8 cellular contexts compared by ENCODE assay signal in the genomic region with DNA sequence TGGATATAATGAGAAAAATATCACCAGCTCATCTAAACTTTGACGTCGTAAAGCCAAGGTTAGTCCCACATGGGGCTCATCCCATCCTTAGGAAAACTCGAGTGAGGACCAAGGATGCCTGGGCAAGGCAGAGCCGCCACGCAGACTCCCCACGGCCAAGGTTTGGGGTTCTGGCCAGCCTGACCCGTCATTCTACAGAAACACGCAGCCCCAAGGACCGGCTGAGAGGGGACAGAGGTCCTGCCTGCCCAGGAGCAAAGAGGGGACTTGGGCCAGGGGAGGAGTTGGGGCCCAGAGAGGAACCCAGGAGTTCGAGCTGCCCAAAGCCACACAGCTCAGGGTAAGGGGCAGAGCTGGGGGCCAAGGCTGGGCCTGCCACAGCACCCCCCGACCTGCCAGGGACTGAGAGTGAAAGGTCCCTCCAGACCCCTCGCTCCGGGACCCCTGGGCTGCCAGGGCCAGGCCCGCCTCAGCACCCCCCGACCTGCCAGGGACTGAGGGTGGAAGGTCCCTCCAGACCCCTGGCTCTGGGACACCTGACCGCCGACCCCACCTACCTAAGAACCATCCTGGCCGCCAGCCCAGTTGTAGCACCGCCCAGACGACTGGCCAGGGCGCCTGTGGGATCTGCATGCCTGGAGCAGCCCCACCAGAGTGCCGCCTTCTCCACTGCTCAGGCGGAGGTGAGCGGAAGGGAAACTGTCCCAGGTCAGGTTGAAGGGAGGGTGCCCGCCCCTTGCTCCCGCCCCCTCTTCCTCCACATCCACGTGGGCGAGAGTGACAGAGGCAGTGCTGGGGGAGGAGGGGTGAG. TPM values are rescaled to one million over a fixed set of nuclear protein-coding genes. Genes with fewer than 3 reads are reported as not detected.
DNase-seq lines count a peak whose midpoint lies in the region; ATAC-seq and TF ChIP-seq lines count a peak whose summit lies in the region.

A gene (minus strand): TSS at position 689 of the 811 bp plus-strand sequence. CDS start 56 bp downstream, at position 633.

- H3K4me3 ChIP-seq in CD4-positive, CD25-positive, alpha-beta regulatory T cell (ENCODE audit: low read depth, low read length) = peak within 1 kb of the TSS; percentile 66
- H3K4me3 ChIP-seq in GM23248 (peak within 1 kb of the TSS; percentile 49), rectal smooth muscle tissue (ENCODE audit: low read length) (peak within 1 kb of the TSS; percentile 25)

- H3K27me3 ChIP-seq in CD4-positive, CD25-positive, alpha-beta regulatory T cell (ENCODE audit: control insufficient read depth, insufficient read depth, low read length) = no peaks in the 10 kb centered on the region
- H3K27me3 ChIP-seq in GM23248 (replicated peaks; ENCODE audit: insufficient read depth) = no peaks in the 10 kb centered on the region
- H3K27me3 ChIP-seq in rectal smooth muscle tissue (ENCODE audit: control insufficient read depth, insufficient read depth, low read length) = peaks cover 3% of the 10 kb centered on the region

- no peaks in the 10 kb centered on the region for H4K20me1 ChIP-seq in GM23248 (ENCODE audit: insufficient read depth)

- H3K36me3 Mint-ChIP-seq in CD4-positive, CD25-positive, alpha-beta regulatory T cell = no peaks in the 10 kb centered on the region
- peaks cover 5% of the 10 kb centered on the region for H3K36me3 Mint-ChIP-seq in endothelial cell (ENCODE audit: low read depth, unreplicated experiment)

- peaks cover 48% of the 10 kb centered on the region for H3K4me1 ChIP-seq in CD4-positive, CD25-positive, alpha-beta regulatory T cell (ENCODE audit: control insufficient read depth, insufficient read depth, low read length, poor library complexity, severe bottlenecking)
- H3K4me1 ChIP-seq in GM23248 (ENCODE audit: insufficient read depth) = peaks cover 5% of the 10 kb centered on the region; the same call in 1 of the 2 replicates
- H3K4me1 ChIP-seq in rectal smooth muscle tissue (ENCODE audit: control insufficient read depth, insufficient read depth, low read length) = peaks cover 2% of the 10 kb centered on the region

- TF ChIP-seq CTCF in endothelial cell (IDR thresholded peaks at IDR 0.05; ENCODE audit: unreplicated experiment) = no peak

- H2AFZ ChIP-seq in GM23248 = peak within 1 kb of the TSS; percentile 68

- peaks cover 0 to 2% (median 0%) of the 10 kb centered on the region in 7 donors for H3K9me3 Mint-ChIP-seq in CD4-positive, CD25-positive, alpha-beta regulatory T cell
- H3K9me3 Mint-ChIP-seq in endothelial cell (ENCODE audit: unreplicated experiment) = no peaks in the 10 kb centered on the region

- in situ Hi-C loops in GM23248 (cut with MboI) = no loop called here

- H3F3A ChIP-seq in GM23248 (ENCODE audit: insufficient read depth) = no peaks in the 10 kb centered on the region

- no peaks in the 10 kb centered on the region for H3K9me2 ChIP-seq in GM23248 (ENCODE audit: insufficient read depth)

- H3K36me3 ChIP-seq in CD4-positive, CD25-positive, alpha-beta regulatory T cell (ENCODE audit: control insufficient read depth, insufficient read depth, low read length) = no peaks in the 10 kb centered on the region
- H3K36me3 ChIP-seq in GM23248 (ENCODE audit: low read depth) (no peaks in the 10 kb centered on the region), rectal smooth muscle tissue (ENCODE audit: control insufficient read depth, insufficient read depth, low read length) (no peaks in the 10 kb centered on the region)

- peak within 1 kb of the TSS; percentile 55 for H3K9ac ChIP-seq in GM23248
- H3K9ac ChIP-seq in rectal smooth muscle tissue (ENCODE audit: low read length) = no peak within 1 kb of the TSS

- H3K4me3 Mint-ChIP-seq in CD4-positive, CD25-positive, alpha-beta regulatory T cell = peak within 1 kb of the TSS; percentile 85 to 98 (median 95)
- no peak within 1 kb of the TSS for H3K4me3 Mint-ChIP-seq in endothelial cell (ENCODE audit: unreplicated experiment)

- 78 to 79% methylated on average over 21 to 28 of the region's 28 CpGs for WGBS in GM23248 (ENCODE audit: low coverage in 1 of 2, low lambda C conversion rate in 2 of 2, missing lambda C conversion rate in 2 of 2), 2 experiments

- H3K4me2 ChIP-seq in GM23248 (ENCODE audit: unreplicated experiment) = peak within 1 kb of the TSS; percentile 57

- H3K9me3 ChIP-seq in CD4-positive, CD25-positive, alpha-beta regulatory T cell (ENCODE audit: control insufficient read depth in 2 of 2, low read length in 2 of 2) = no peaks in the 10 kb centered on the region
- H3K9me3 ChIP-seq in GM23248 (ENCODE audit: low read depth) = no peaks in the 10 kb centered on the region

- H3K27ac Mint-ChIP-seq in CD4-positive, CD25-positive, alpha-beta regulatory T cell = peak within 1 kb of the TSS; percentile 90 to 97 (median 94)
- H3K27ac Mint-ChIP-seq in endothelial cell (ENCODE audit: unreplicated experiment) = no peak within 1 kb of the TSS

- peak within 1 kb of the TSS; percentile 62 for H3K27ac ChIP-seq in CD4-positive, CD25-positive, alpha-beta regulatory T cell (ENCODE audit: insufficient read depth, low read length, poor library complexity, severe bottlenecking)
- H3K27ac ChIP-seq in GM23248 (no peak within 1 kb of the TSS), rectal smooth muscle tissue (ENCODE audit: low read depth, low read length) (peak within 1 kb of the TSS; percentile 24)

- no peaks in the 10 kb centered on the region for H3K27me3 Mint-ChIP-seq in CD4-positive, CD25-positive, alpha-beta regulatory T cell
- peaks cover 7% of the 10 kb centered on the region for H3K27me3 Mint-ChIP-seq in endothelial cell (ENCODE audit: unreplicated experiment)

- H3K79me2 ChIP-seq in GM23248 (ENCODE audit: insufficient read depth) = no peaks in the 10 kb centered on the region

- peak; percentile 65 to 69 for ATAC-seq in CD4-positive, CD25-positive, alpha-beta regulatory T cell (ENCODE audit: low read depth in 2 of 2)
- ATAC-seq in GM18502 (IDR thresholded peaks at IDR 0.05; ENCODE audit: poor library complexity, unreplicated experiment) = no peak
- ATAC-seq in HG03442 (IDR thresholded peaks at IDR 0.05; ENCODE audit: unreplicated experiment) = no peak

- peak; percentile 38 to 78 (median 44) for DNase-seq in CD4-positive, CD25-positive, alpha-beta regulatory T cell
- DNase-seq in GM23248 (no peak), endothelial cell (ENCODE audit: low spot score) (peak; percentile 4), NCI-H524 treated with DMSO at 0.1 percent for 48 hours (lab: John Stamatoyannopoulos, UW) (no peak)
- DNase-seq in activated CD4-positive, alpha-beta T cell treated with anti-CD3 and anti-CD28 coated beads for 48 hours = peak; percentile 84

- peaks cover 3 to 47% (median 25%) of the 10 kb centered on the region in 4 donors for H3K4me1 Mint-ChIP-seq in CD4-positive, CD25-positive, alpha-beta regulatory T cell
- no peaks in the 10 kb centered on the region for H3K4me1 Mint-ChIP-seq in endothelial cell (ENCODE audit: unreplicated experiment)

RNA-seq across cellular contexts. Expression of the gene that starts here (rescaled TPM):
- 12.3 TPM for total RNA-seq in CD4-positive, CD25-positive, alpha-beta regulatory T cell
- polyA plus RNA-seq in CD4-positive, CD25-positive, alpha-beta regulatory T cell = 1 to 10 TPM; 6.0 to 8.6 (median 6.6) TPM
- not detected in 2 replicates for total RNA-seq in GM23248 (2014; rRNA removed; shearing (Covaris generic))
- polyA plus RNA-seq in GM23248 (2016; fragmentation: Nextera tagmentation; extraction: Ambion mirVana) = not detected in 2 replicates
- total RNA-seq in endothelial cell (ENCODE audit: unreplicated experiment) = not detected

Comparison
In these comparisons a context has a peak if more than half of its experiments do, and no peak if none do; other contexts are left out.
1. RNA of the gene that starts here (total RNA-seq): 12.3 TPM in CD4-positive, CD25-positive, alpha-beta regulatory T cell (single experiment); not detected in GM23248 and not detected in endothelial cell (single experiment); every median in the first group is over 10 times any median in the second.
2. Peak in DNase-seq in endothelial cell; RNA of the gene not detected or under 1 TPM.
3. ATAC-seq: peak in CD4-positive, CD25-positive, alpha-beta regulatory T cell (2 of 2); none in GM18502 (single experiment) and HG03442 (single experiment).
4. DNase-seq: peak in CD4-positive, CD25-positive, alpha-beta regulatory T cell (3 of 3) and activated CD4-positive, alpha-beta T cell treated with anti-CD3 and anti-CD28 coated beads for 48 hours (single experiment); none in GM23248 (single experiment) and NCI-H524 treated with DMSO at 0.1 percent for 48 hours (single experiment).
5. Peak in every context shown above with its lines, with median percentiles within 50 percentile points of each other: H3K4me3 ChIP-seq.